In genomic region chrX:120140293-120140981, GRCh38 we compare ENCODE assay signal across 28 cellular contexts. TPM values are rescaled to one million over a fixed set of nuclear protein-coding genes. Genes with fewer than 3 reads are reported as not detected.
DNase-seq lines count a peak whose midpoint lies in the region; ATAC-seq and TF ChIP-seq lines count a peak whose summit lies in the region.
"Had no signal": no experiment of that assay in that cellular context is flagged by ENCODE, and none has a peak within 500 bp of the region (broad histone marks: within the 10 kb centered on the region; RNA-seq: fewer than 3 reads in every experiment).

No MANE protein-coding gene starts in this region.

- DNase-seq in natural killer cell (no peak), NCI-H146 treated with DMSO at 0.1 percent for 48 hours (lab: John Stamatoyannopoulos, UW; ENCODE audit: unreplicated experiment) (peak; percentile 80), MV-4-11 (lab: John Stamatoyannopoulos, UW) (no peak), Ammon's horn (ENCODE audit: low spot score) (no peak)
- no peak for DNase-seq in natural killer cell treated with Interleukin-12 subunit alpha and Interleukin-12 subunit beta and Interleukin-15 and Interleukin-18, amount 100 ng/mL, for 72 hours (ENCODE audit: low spot score)
- DNase-seq in effector memory CD8-positive, alpha-beta T cell, result no peak
- DNase-seq: activated B cell treated with CpG ODN at 0.5 μM for 24 hours; activated CD4-positive, alpha-beta memory T cell treated with anti-CD3 and anti-CD28 coated beads for 36 hours; activated gamma-delta T cell; activated naive CD8-positive, alpha-beta T cell treated with anti-CD3 and anti-CD28 coated beads, Interleukin-2, amount 50 U/mL, for 24 hours; glutamatergic neuron; naive B cell; NCI-H187; NCI-H226; NK-92 treated with Interleukin-12 subunit alpha and Interleukin-12 subunit beta, amount 100 ng/mL, for 24 hours; occipital lobe; SHP77 treated with DMSO at 0.1 percent for 48 hours; spleen; stimulated activated CD4-positive, alpha-beta T cell treated with anti-CD3 and anti-CD28 coated beads, Interleukin-2, amount 100 ng/mL, for 48 hours had no signal

- TF ChIP-seq CTCF in natural killer cell (IDR thresholded peaks at IDR 0.05), result no peak

- H3K27me3 Mint-ChIP-seq in natural killer cell (ENCODE audit: low read depth in 2 of 2), result peaks cover 0 to 12% of the 10 kb centered on the region in 2 donors
- H3K27me3 Mint-ChIP-seq in natural killer cell treated with Interleukin-12 subunit alpha and Interleukin-12 subunit beta and Interleukin-15 and Interleukin-18, amount 100 ng/mL, for 72 hours, result peaks cover 0 to 9% of the 10 kb centered on the region in 2 donors
- H3K27me3 Mint-ChIP-seq in effector memory CD8-positive, alpha-beta T cell, result no peaks in the 10 kb centered on the region
- H3K27me3 Mint-ChIP-seq: activated B cell treated with CpG ODN at 0.5 μM for 24 hours; activated CD4-positive, alpha-beta memory T cell treated with anti-CD3 and anti-CD28 coated beads for 36 hours; activated naive CD8-positive, alpha-beta T cell treated with anti-CD3 and anti-CD28 coated beads, Interleukin-2, amount 50 U/mL, for 24 hours; B cell; stimulated activated memory B cell treated with anti-CD40 and anti-IgM and Interleukin-4, amounts not matched to agents 10 μg/mL and 1 μg/mL and 100 μg/mL, for 72 hours had no signal

- no peak overlapping the region for H3K27ac Mint-ChIP-seq in natural killer cell
- no peak overlapping the region for H3K27ac Mint-ChIP-seq in natural killer cell treated with Interleukin-12 subunit alpha and Interleukin-12 subunit beta and Interleukin-15 and Interleukin-18, amount 100 ng/mL, for 72 hours
- H3K27ac Mint-ChIP-seq in effector memory CD8-positive, alpha-beta T cell, result no peak overlapping the region
- H3K27ac Mint-ChIP-seq: activated B cell treated with CpG ODN at 0.5 μM for 24 hours; activated CD4-positive, alpha-beta memory T cell treated with anti-CD3 and anti-CD28 coated beads for 36 hours; activated naive CD8-positive, alpha-beta T cell treated with anti-CD3 and anti-CD28 coated beads, Interleukin-2, amount 50 U/mL, for 24 hours; B cell; stimulated activated memory B cell treated with anti-CD40 and anti-IgM and Interleukin-4, amounts not matched to agents 10 μg/mL and 1 μg/mL and 100 μg/mL, for 72 hours had no signal

- H3K4me1 Mint-ChIP-seq in natural killer cell, result peaks cover 24 to 29% of the 10 kb centered on the region in 2 donors
- H3K4me1 Mint-ChIP-seq in natural killer cell treated with Interleukin-12 subunit alpha and Interleukin-12 subunit beta and Interleukin-15 and Interleukin-18, amount 100 ng/mL, for 72 hours (ENCODE audit: low read depth in 2 of 2), result peaks cover 10 to 27% of the 10 kb centered on the region in 2 donors
- peaks cover 7 to 14% of the 10 kb centered on the region in 2 donors for H3K4me1 Mint-ChIP-seq in effector memory CD8-positive, alpha-beta T cell (ENCODE audit: low read depth in 2 of 2)
- H3K4me1 Mint-ChIP-seq: activated B cell treated with CpG ODN at 0.5 μM for 24 hours, B cell, naive B cell had no signal

- no peak overlapping the region for H3K4me3 Mint-ChIP-seq in natural killer cell
- no peak overlapping the region for H3K4me3 Mint-ChIP-seq in natural killer cell treated with Interleukin-12 subunit alpha and Interleukin-12 subunit beta and Interleukin-15 and Interleukin-18, amount 100 ng/mL, for 72 hours
- peak overlapping the region in 1 of 2 donors; percentile 4 for H3K4me3 Mint-ChIP-seq in effector memory CD8-positive, alpha-beta T cell
- H3K4me3 Mint-ChIP-seq: activated B cell treated with CpG ODN at 0.5 μM for 24 hours; activated CD4-positive, alpha-beta memory T cell treated with anti-CD3 and anti-CD28 coated beads for 36 hours; activated naive CD8-positive, alpha-beta T cell treated with anti-CD3 and anti-CD28 coated beads, Interleukin-2, amount 50 U/mL, for 24 hours; B cell; naive B cell; stimulated activated memory B cell treated with anti-CD40 and anti-IgM and Interleukin-4, amounts not matched to agents 10 μg/mL and 1 μg/mL and 100 μg/mL, for 72 hours had no signal

- ATAC-seq in natural killer cell, result peak in 2 of 3 donors; percentile 31 to 63
- ATAC-seq in natural killer cell treated with Interleukin-12 subunit alpha and Interleukin-12 subunit beta and Interleukin-15 and Interleukin-18, amount 100 ng/mL, for 72 hours, result no peak
- peak; percentile 37 for ATAC-seq in effector memory CD8-positive, alpha-beta T cell (replicated peaks)
- no peak for ATAC-seq in HG02798 (IDR thresholded peaks at IDR 0.05; ENCODE audit: poor library complexity, unreplicated experiment)
- ATAC-seq in GM21367 (IDR thresholded peaks at IDR 0.05; ENCODE audit: unreplicated experiment), result no peak
- ATAC-seq: A549; activated naive CD8-positive, alpha-beta T cell treated with anti-CD3 and anti-CD28 coated beads, Interleukin-2, amount 50 U/mL, for 24 hours; left lobe of liver; stimulated activated memory B cell treated with anti-CD40 and anti-IgM and Interleukin-4, amounts not matched to agents 10 μg/mL and 1 μg/mL and 100 μg/mL, for 72 hours had no signal

- intact Hi-C loops in natural killer cell (cut with micrococcal nuclease), result no loop called here

- no peaks in the 10 kb centered on the region for H3K9me3 Mint-ChIP-seq in natural killer cell
- H3K9me3 Mint-ChIP-seq in natural killer cell treated with Interleukin-12 subunit alpha and Interleukin-12 subunit beta and Interleukin-15 and Interleukin-18, amount 100 ng/mL, for 72 hours, result no peaks in the 10 kb centered on the region
- H3K9me3 Mint-ChIP-seq in effector memory CD8-positive, alpha-beta T cell, result no peaks in the 10 kb centered on the region
- H3K9me3 Mint-ChIP-seq: activated B cell treated with CpG ODN at 0.5 μM for 24 hours; activated CD4-positive, alpha-beta memory T cell treated with anti-CD3 and anti-CD28 coated beads for 36 hours; activated naive CD8-positive, alpha-beta T cell treated with anti-CD3 and anti-CD28 coated beads, Interleukin-2, amount 50 U/mL, for 24 hours; naive B cell; stimulated activated memory B cell treated with anti-CD40 and anti-IgM and Interleukin-4, amounts not matched to agents 10 μg/mL and 1 μg/mL and 100 μg/mL, for 72 hours had no signal

- H3K36me3 Mint-ChIP-seq in natural killer cell, result no peaks in the 10 kb centered on the region
- H3K36me3 Mint-ChIP-seq in natural killer cell treated with Interleukin-12 subunit alpha and Interleukin-12 subunit beta and Interleukin-15 and Interleukin-18, amount 100 ng/mL, for 72 hours, result no peaks in the 10 kb centered on the region
- no peaks in the 10 kb centered on the region for H3K36me3 Mint-ChIP-seq in effector memory CD8-positive, alpha-beta T cell (ENCODE audit: insufficient read depth)
- H3K36me3 Mint-ChIP-seq: activated CD4-positive, alpha-beta memory T cell treated with anti-CD3 and anti-CD28 coated beads for 36 hours; stimulated activated memory B cell treated with anti-CD40 and anti-IgM and Interleukin-4, amounts not matched to agents 10 μg/mL and 1 μg/mL and 100 μg/mL, for 72 hours had no signal

RNA-seq across cellular contexts. Expression of gene RHOXF2, which starts 18.0 kb away (rescaled TPM):
- not detected for total RNA-seq in natural killer cell
- total RNA-seq in natural killer cell treated with Interleukin-12 subunit alpha and Interleukin-12 subunit beta and Interleukin-15 and Interleukin-18, amount 100 ng/mL, for 72 hours, result not detected
- total RNA-seq: activated B cell treated with CpG ODN at 0.5 μM for 24 hours; activated CD4-positive, alpha-beta memory T cell treated with anti-CD3 and anti-CD28 coated beads for 36 hours; B cell; chondrocyte; Daoy; left lobe of liver; occipital lobe; spleen; ureter had no signal

RNA-seq across cellular contexts. Expression of gene RHOXF1, which starts 24.7 kb away (rescaled TPM):
- total RNA-seq in natural killer cell, result 1 to 10 TPM in 2 of 3 donors, not detected in 1; 1.4 to 2.6 TPM
- total RNA-seq in natural killer cell treated with Interleukin-12 subunit alpha and Interleukin-12 subunit beta and Interleukin-15 and Interleukin-18, amount 100 ng/mL, for 72 hours, result not detected
- total RNA-seq: activated B cell treated with CpG ODN at 0.5 μM for 24 hours; activated CD4-positive, alpha-beta memory T cell treated with anti-CD3 and anti-CD28 coated beads for 36 hours; B cell; chondrocyte; Daoy; left lobe of liver; occipital lobe; ureter had no signal

Comparison
In these comparisons a context has a peak if more than half of its experiments do, and no peak if none do; other contexts are left out.
1. ATAC-seq: peak in natural killer cell (2 of 3) and effector memory CD8-positive, alpha-beta T cell (single experiment); none in natural killer cell treated with Interleukin-12 subunit alpha and Interleukin-12 subunit beta and Interleukin-15 and Interleukin-18, amount 100 ng/mL, for 72 hours (0 of 2), HG02798 (single experiment) and GM21367 (single experiment).